11 cellular contexts compared by ENCODE assay signal in the genomic region with DNA sequence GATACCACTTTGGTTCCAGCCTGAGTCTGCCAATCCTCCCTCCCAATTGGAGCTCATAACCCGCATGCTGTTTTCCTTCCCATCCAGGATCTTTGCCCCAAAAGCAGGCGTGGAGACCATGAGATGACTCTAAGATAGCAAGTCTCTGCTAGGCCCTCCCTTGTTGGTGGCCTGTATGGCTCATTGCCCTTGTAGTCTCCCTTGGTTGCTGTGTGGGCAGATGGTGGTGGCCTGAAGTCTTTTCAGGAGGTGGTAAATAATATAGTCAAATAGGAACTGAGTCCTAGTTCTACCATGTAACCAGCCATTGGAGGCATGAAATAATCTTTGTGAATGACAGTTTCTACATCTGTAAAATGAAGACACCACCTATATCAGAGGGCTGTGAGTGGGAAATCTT. TPM values are rescaled to one million over a fixed set of nuclear protein-coding genes. Genes with fewer than 3 reads are reported as not detected.
DNase-seq lines count a peak whose midpoint lies in the region; ATAC-seq, FAIRE-seq and TF ChIP-seq lines count a peak whose summit lies in the region.
"Had no signal": no experiment of that assay in that cellular context is flagged by ENCODE, and none has a peak within 500 bp of the region (broad histone marks: within the 10 kb centered on the region; RNA-seq: fewer than 3 reads in every experiment).

No MANE protein-coding gene starts in this region.

- no peaks in the 10 kb centered on the region for H3K9me3 ChIP-seq in hepatocyte (ENCODE audit: low read depth)
- H3K9me3 ChIP-seq in MG63, result no peaks in the 10 kb centered on the region

- no peaks in the 10 kb centered on the region for H4K20me1 ChIP-seq in hepatocyte (ENCODE audit: insufficient read depth, poor library complexity, severe bottlenecking)

- no peak for FAIRE-seq in HTR-8/SVneo (lab: Jason Lieb, UNC)

- no peak for ATAC-seq in stimulated activated naive CD8-positive, alpha-beta T cell treated with anti-CD3 and anti-CD28 coated beads, Interleukin-15, amount 100 ng/mL, for 72 hours
- ATAC-seq: Right ventricle myocardium inferior had no signal

- POLR2A ChIA-PET in activated CD4-positive, alpha-beta memory T cell treated with anti-CD3 and anti-CD28 coated beads for 36 hours (lab: Charles Lee), result interaction anchor here (1.0 to 1.5 kb wide), 4 partner anchors 9 to 30 kb away, joined by 3 to 6 read pairs (median 4); partner anchors contain the start of gene FAM50A

- H3K4me3 ChIP-seq in hepatocyte (peak overlapping the region; percentile 58), MG63 (no peak overlapping the region)

- H3K4me3 Mint-ChIP-seq in activated CD4-positive, alpha-beta T cell treated with anti-CD3 and anti-CD28 coated beads, Interleukin-2, amount 10 ng/mL, durations not matched to agents 24 days and 14 days, result peak overlapping the region; percentile 84
- H3K4me3 Mint-ChIP-seq in activated CD4-positive, alpha-beta memory T cell treated with anti-CD3 and anti-CD28 coated beads for 36 hours, result peak overlapping the region; percentile 77
- peak overlapping the region; percentile 84 to 86 for H3K4me3 Mint-ChIP-seq in stimulated activated naive CD8-positive, alpha-beta T cell treated with anti-CD3 and anti-CD28 coated beads, Interleukin-15, amount 100 ng/mL, for 72 hours

- H3K4me1 Mint-ChIP-seq in activated CD4-positive, alpha-beta T cell treated with anti-CD3 and anti-CD28 coated beads, Interleukin-2, amount 10 ng/mL, durations not matched to agents 24 days and 14 days, result peaks cover 21% of the 10 kb centered on the region
- H3K4me1 Mint-ChIP-seq in activated CD4-positive, alpha-beta memory T cell treated with anti-CD3 and anti-CD28 coated beads for 36 hours (ENCODE audit: low read depth), result peaks cover 17% of the 10 kb centered on the region
- H3K4me1 Mint-ChIP-seq in stimulated activated naive CD8-positive, alpha-beta T cell treated with anti-CD3 and anti-CD28 coated beads, Interleukin-15, amount 100 ng/mL, for 72 hours, result peaks cover 30% of the 10 kb centered on the region

- peak overlapping the region; percentile 73 for H3K27ac Mint-ChIP-seq in activated CD4-positive, alpha-beta T cell treated with anti-CD3 and anti-CD28 coated beads, Interleukin-2, amount 10 ng/mL, durations not matched to agents 24 days and 14 days
- H3K27ac Mint-ChIP-seq in activated CD4-positive, alpha-beta memory T cell treated with anti-CD3 and anti-CD28 coated beads for 36 hours, result peak overlapping the region; percentile 69
- peak overlapping the region in 1 of 2 donors; percentile 74 for H3K27ac Mint-ChIP-seq in stimulated activated naive CD8-positive, alpha-beta T cell treated with anti-CD3 and anti-CD28 coated beads, Interleukin-15, amount 100 ng/mL, for 72 hours

- no peak for TF ChIP-seq CTCF in hepatocyte (IDR thresholded peaks at IDR 0.05; ENCODE audit: poor library complexity)

- H3K9me2 ChIP-seq in hepatocyte (replicated peaks; ENCODE audit: insufficient read depth), result no peaks in the 10 kb centered on the region

- H3K79me2 ChIP-seq in hepatocyte, result peaks cover 28% of the 10 kb centered on the region

- H3K27me3 Mint-ChIP-seq in activated CD4-positive, alpha-beta T cell treated with anti-CD3 and anti-CD28 coated beads, Interleukin-2, amount 10 ng/mL, durations not matched to agents 24 days and 14 days, result no peaks in the 10 kb centered on the region
- H3K27me3 Mint-ChIP-seq in activated CD4-positive, alpha-beta memory T cell treated with anti-CD3 and anti-CD28 coated beads for 36 hours, result no peaks in the 10 kb centered on the region
- H3K27me3 Mint-ChIP-seq in stimulated activated naive CD8-positive, alpha-beta T cell treated with anti-CD3 and anti-CD28 coated beads, Interleukin-15, amount 100 ng/mL, for 72 hours, result no peaks in the 10 kb centered on the region

- no peaks in the 10 kb centered on the region for H3K36me3 ChIP-seq in hepatocyte (replicated peaks; ENCODE audit: insufficient read depth, low read depth)
- no peaks in the 10 kb centered on the region for H3K36me3 ChIP-seq in MG63

- H3K36me3 Mint-ChIP-seq in activated CD4-positive, alpha-beta T cell treated with anti-CD3 and anti-CD28 coated beads, Interleukin-2, amount 10 ng/mL, durations not matched to agents 24 days and 14 days (ENCODE audit: low read depth), result peaks cover 15% of the 10 kb centered on the region
- H3K36me3 Mint-ChIP-seq in activated CD4-positive, alpha-beta memory T cell treated with anti-CD3 and anti-CD28 coated beads for 36 hours, result peaks cover 2% of the 10 kb centered on the region

- H3K27me3 ChIP-seq in hepatocyte, result no peaks in the 10 kb centered on the region
- no peaks in the 10 kb centered on the region for H3K27me3 ChIP-seq in MG63

- H3K9me3 Mint-ChIP-seq in activated CD4-positive, alpha-beta T cell treated with anti-CD3 and anti-CD28 coated beads, Interleukin-2, amount 10 ng/mL, durations not matched to agents 24 days and 14 days, result no peaks in the 10 kb centered on the region
- no peaks in the 10 kb centered on the region for H3K9me3 Mint-ChIP-seq in activated CD4-positive, alpha-beta memory T cell treated with anti-CD3 and anti-CD28 coated beads for 36 hours
- H3K9me3 Mint-ChIP-seq in stimulated activated naive CD8-positive, alpha-beta T cell treated with anti-CD3 and anti-CD28 coated beads, Interleukin-15, amount 100 ng/mL, for 72 hours, result no peaks in the 10 kb centered on the region

- DNase-seq in activated CD4-positive, alpha-beta T cell treated with anti-CD3 and anti-CD28 coated beads, Interleukin-2, amount 10 ng/mL, durations not matched to agents 24 days and 14 days, result no peak
- DNase-seq in activated CD4-positive, alpha-beta T cell treated with anti-CD3 and anti-CD28 coated beads for 4 hours, result no peak
- DNase-seq in activated CD4-positive, alpha-beta memory T cell treated with anti-CD3 and anti-CD28 coated beads for 36 hours, result peak; percentile 26
- DNase-seq in hepatocyte (ENCODE audit: low spot score), result no peak
- no peak for DNase-seq in stimulated activated naive CD8-positive, alpha-beta T cell treated with anti-CD3 and anti-CD28 coated beads, Interleukin-15, amount 100 ng/mL, for 72 hours
- no peak for DNase-seq in MG63
- DNase-seq in GDM1 (lab: John Stamatoyannopoulos, UW), result no peak
- no peak for DNase-seq in HTR-8/SVneo (ENCODE audit: insufficient read length, low spot score)
- DNase-seq: mesendoderm; stimulated activated naive CD4-positive, alpha-beta T cell had no signal

- intact Hi-C loops in activated CD4-positive, alpha-beta T cell treated with anti-CD3 and anti-CD28 coated beads, Interleukin-2, amount 10 ng/mL, durations not matched to agents 24 days and 14 days (cut with micrococcal nuclease), result no loop called here
- intact Hi-C loops in activated CD4-positive, alpha-beta memory T cell treated with anti-CD3 and anti-CD28 coated beads for 36 hours (cut with micrococcal nuclease), result no loop called here

- H3K4me1 ChIP-seq in hepatocyte (ENCODE audit: insufficient read depth), result no peaks in the 10 kb centered on the region

- H3K4me2 ChIP-seq in hepatocyte, result peak overlapping the region; percentile 85

- H2AFZ ChIP-seq in hepatocyte, result no peak overlapping the region

- CTCF ChIA-PET in activated CD4-positive, alpha-beta memory T cell treated with anti-CD3 and anti-CD28 coated beads for 36 hours (lab: Charles Lee), result interaction anchor here (0.9 to 1.6 kb wide), 3 partner anchors 18 to 97 kb away, joined by 3 to 5 read pairs (median 4); partner anchors contain the start of gene RPL10

- H3K27ac ChIP-seq in hepatocyte, result no peak overlapping the region

- 87% methylated on average over 2 of the region's 2 CpGs for WGBS in hepatocyte (ENCODE audit: low lambda C conversion rate, missing lambda C conversion rate)

RNA-seq across cellular contexts. Expression of gene ATP6AP1, which starts 1.2 kb away (rescaled TPM):
- total RNA-seq in activated CD4-positive, alpha-beta T cell treated with anti-CD3 and anti-CD28 coated beads, Interleukin-2, amount 10 ng/mL, durations not matched to agents 24 days and 14 days, result 43.5 and 43.6 TPM in 2 replicates
- total RNA-seq in activated CD4-positive, alpha-beta memory T cell treated with anti-CD3 and anti-CD28 coated beads for 36 hours, result 10 to 100 TPM; 30.8 to 31.6 TPM
- total RNA-seq in hepatocyte, result 116 and 131 TPM in 2 replicates
- polyA plus RNA-seq in hepatocyte, result 265 and 268 TPM in 2 replicates
- 53.2 and 62.2 TPM in 2 replicates for total RNA-seq in MG63 (2014; rRNA removed; shearing (Covaris generic); ENCODE audit: low replicate concordance)

RNA-seq across cellular contexts. Expression of gene GDI1, which starts 7.2 kb away (rescaled TPM):
- 118 and 120 TPM in 2 replicates for total RNA-seq in activated CD4-positive, alpha-beta T cell treated with anti-CD3 and anti-CD28 coated beads, Interleukin-2, amount 10 ng/mL, durations not matched to agents 24 days and 14 days
- 100 to 1,000 TPM; 119 to 121 TPM for total RNA-seq in activated CD4-positive, alpha-beta memory T cell treated with anti-CD3 and anti-CD28 coated beads for 36 hours
- 82.7 and 101 TPM in 2 replicates for total RNA-seq in hepatocyte
- polyA plus RNA-seq in hepatocyte, result 102 and 132 TPM in 2 replicates
- 43.6 and 59.8 TPM in 2 replicates for total RNA-seq in MG63 (2014; rRNA removed; shearing (Covaris generic); ENCODE audit: low replicate concordance)

RNA-seq across cellular contexts. Expression of gene FAM50A, which starts 14.2 kb away (rescaled TPM):
- total RNA-seq in activated CD4-positive, alpha-beta T cell treated with anti-CD3 and anti-CD28 coated beads, Interleukin-2, amount 10 ng/mL, durations not matched to agents 24 days and 14 days, result 85.4 and 85.9 TPM in 2 replicates
- total RNA-seq in activated CD4-positive, alpha-beta memory T cell treated with anti-CD3 and anti-CD28 coated beads for 36 hours, result 10 to 100 TPM; 61.1 to 61.9 TPM
- total RNA-seq in hepatocyte, result 52.1 and 65.9 TPM in 2 replicates
- polyA plus RNA-seq in hepatocyte, result 147 and 178 TPM in 2 replicates
- 33.4 and 35.4 TPM in 2 replicates for total RNA-seq in MG63 (2014; rRNA removed; shearing (Covaris generic); ENCODE audit: low replicate concordance)

RNA-seq across cellular contexts. Expression of gene TAFAZZIN, which starts 18.4 kb away (rescaled TPM):
- total RNA-seq in activated CD4-positive, alpha-beta T cell treated with anti-CD3 and anti-CD28 coated beads, Interleukin-2, amount 10 ng/mL, durations not matched to agents 24 days and 14 days, result 65.5 and 66.0 TPM in 2 replicates
- total RNA-seq in activated CD4-positive, alpha-beta memory T cell treated with anti-CD3 and anti-CD28 coated beads for 36 hours, result 10 to 100 TPM; 58.6 to 66.4 TPM
- 25.0 and 26.7 TPM in 2 replicates for total RNA-seq in hepatocyte
- polyA plus RNA-seq in hepatocyte, result 41.3 and 69.6 TPM in 2 replicates
- 15.1 and 16.2 TPM in 2 replicates for total RNA-seq in MG63 (2014; rRNA removed; shearing (Covaris generic); ENCODE audit: low replicate concordance)

RNA-seq across cellular contexts. Expression of gene DNASE1L1, which starts 20.7 kb away (rescaled TPM):
- 13.5 and 13.8 TPM in 2 replicates for total RNA-seq in activated CD4-positive, alpha-beta T cell treated with anti-CD3 and anti-CD28 coated beads, Interleukin-2, amount 10 ng/mL, durations not matched to agents 24 days and 14 days
- 10 to 100 TPM; 12.5 to 13.3 TPM for total RNA-seq in activated CD4-positive, alpha-beta memory T cell treated with anti-CD3 and anti-CD28 coated beads for 36 hours
- total RNA-seq in hepatocyte, result 36.1 and 39.7 TPM in 2 replicates
- 22.3 and 22.6 TPM in 2 replicates for polyA plus RNA-seq in hepatocyte
- 20.0 and 21.9 TPM in 2 replicates for total RNA-seq in MG63 (2014; rRNA removed; shearing (Covaris generic); ENCODE audit: low replicate concordance)
